ENCODE assay signal across 27 cellular contexts in the genomic region with DNA sequence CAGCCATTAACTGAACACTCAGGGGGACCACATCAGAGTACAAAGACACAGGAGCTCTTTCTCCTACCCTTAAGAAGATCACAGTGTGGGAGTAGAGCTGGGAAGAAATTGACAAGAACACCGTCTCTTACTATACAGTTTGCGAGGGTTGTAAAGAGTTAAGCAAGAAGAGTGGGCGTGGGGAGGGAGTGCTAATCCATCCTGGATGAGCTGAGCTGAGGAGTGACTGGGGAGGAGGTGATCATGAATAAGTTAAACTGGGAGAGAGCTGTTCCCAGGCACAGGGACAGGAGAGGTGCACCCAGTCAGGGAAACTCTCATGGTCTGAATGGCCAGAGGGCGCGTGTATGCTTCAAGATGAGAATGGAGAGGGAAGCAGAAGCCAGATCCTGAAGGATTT. TPM values are rescaled to one million over a fixed set of nuclear protein-coding genes. Genes with fewer than 3 reads are reported as not detected.
"Had no signal": no experiment of that assay in that cellular context is flagged by ENCODE, and none has a peak within 500 bp of the region (broad histone marks: within the 10 kb centered on the region; RNA-seq: fewer than 3 reads in every experiment).

No MANE protein-coding gene starts in this region.

- H3K4me1 ChIP-seq: colonic mucosa, esophagus squamous epithelium, gastrocnemius medialis, heart right ventricle, left lung, lower lobe of right lung had no signal

- DNase-seq: colonic mucosa; cortex of kidney; effector CD8-positive, alpha-beta T cell; effector memory CD8-positive, alpha-beta T cell; endodermal cell; erythroblast; esophagus squamous epithelium; foreskin fibroblast; foreskin melanocyte; gastrocnemius medialis; glutamatergic neuron; heart right ventricle; hippocampal formation; left cardiac atrium; left lung; left ventricle myocardium superior; lower lobe of right lung; mucosa of descending colon had no signal

- H3K27ac ChIP-seq: colonic mucosa, epithelial cell of prostate, esophagus squamous epithelium, gastrocnemius medialis, heart right ventricle, left lung, lower lobe of right lung had no signal

- H3K4me3 Mint-ChIP-seq: dendritic cell treated with granulocyte-macrophage colony-stimulating factor and Interleukin-4, amounts not matched to agents 40 ng/mL and 50 ng/mL, for 4 days; effector memory CD8-positive, alpha-beta T cell; endodermal cell; memory B cell; mesothelial cell of epicardium had no signal

- H3K36me3 Mint-ChIP-seq: memory B cell, mesothelial cell of epicardium had no signal

- H3K4me3 ChIP-seq: colonic mucosa, esophagus squamous epithelium, gastrocnemius medialis, heart right ventricle, left lung, lower lobe of right lung, mucosa of descending colon had no signal

- H3K27me3 ChIP-seq: colonic mucosa had no signal

- H3K9me3 ChIP-seq: colonic mucosa, esophagus squamous epithelium, gastrocnemius medialis, heart right ventricle, left lung, lower lobe of right lung, mucosa of descending colon had no signal

- H3K4me1 Mint-ChIP-seq: endodermal cell, memory B cell, mesothelial cell of epicardium had no signal

- H3K36me3 ChIP-seq: colonic mucosa, esophagus squamous epithelium, gastrocnemius medialis, heart right ventricle, left lung, lower lobe of right lung had no signal

- ATAC-seq: effector memory CD8-positive, alpha-beta T cell; esophagus mucosa; gastrocnemius medialis; heart right ventricle; left cardiac atrium; left lung; left ventricle myocardium superior; lower lobe of right lung; mucosa of descending colon had no signal

- H3K27ac Mint-ChIP-seq: dendritic cell treated with granulocyte-macrophage colony-stimulating factor and Interleukin-4, amounts not matched to agents 40 ng/mL and 50 ng/mL, for 4 days; effector memory CD8-positive, alpha-beta T cell; endodermal cell; memory B cell; mesothelial cell of epicardium had no signal

- H3K9me3 Mint-ChIP-seq: dendritic cell treated with granulocyte-macrophage colony-stimulating factor and Interleukin-4, amounts not matched to agents 40 ng/mL and 50 ng/mL, for 4 days; effector memory CD8-positive, alpha-beta T cell; endodermal cell; memory B cell had no signal

RNA-seq across cellular contexts. Expression of a gene that starts 17.2 kb away (rescaled TPM):
- total RNA-seq: colonic mucosa, endodermal cell, esophagus mucosa, esophagus squamous epithelium, gastrocnemius medialis, heart right ventricle, left cardiac atrium, left ventricle myocardium superior, lower leg skin, lower lobe of right lung, lung microvascular endothelial cell, mesenteric fat pad, mesothelial cell of epicardium, mucosa of descending colon had no signal
- polyA plus RNA-seq: keratinocyte had no signal
